ENCODE assay signal across 1 cellular context in genomic region chr6:33356295-33356694, GRCh38.
TF ChIP-seq lines count a peak whose summit lies in the region.

No MANE protein-coding gene starts in this region.

TF ChIP-seq in H1, 55 proteins besides CTCF, POLR2A, EP300 and RAD21:
- TF ChIP-seq SIX5 (IDR thresholded peaks at IDR 0.05; ENCODE audit: low read depth, low read length) (no peak), SP2 (IDR thresholded peaks at IDR 0.05; ENCODE audit: low read length) (no peak), USF2 (IDR thresholded peaks at IDR 0.05; ENCODE audit: low read length) (no peak), CHD7 (IDR thresholded peaks at IDR 0.05; ENCODE audit: insufficient replicate concordance, low read length) (no peak), EGR1 (IDR thresholded peaks at IDR 0.05; ENCODE audit: borderline replicate concordance, low read depth, low read length) (no peak), HDAC6 (IDR thresholded peaks at IDR 0.05; ENCODE audit: low read depth, low read length) (no peak), NRF1 (IDR thresholded peaks at IDR 0.05; ENCODE audit: low read depth, low read length) (no peak), RXRA (IDR thresholded peaks at IDR 0.05; ENCODE audit: insufficient read depth, low read depth, low read length) (no peak), SP4 (IDR thresholded peaks at IDR 0.05; ENCODE audit: low read length) (no peak), HDAC2 (IDR thresholded peaks at IDR 0.05; ENCODE audit: borderline replicate concordance in 1 of 2, low read depth in 2 of 2, low read length in 2 of 2) (no peak), KDM4A (IDR thresholded peaks at IDR 0.05; ENCODE audit: low read depth, low read length, severe bottlenecking) (no peak), JUN (IDR thresholded peaks at IDR 0.05; ENCODE audit: low read depth, low read length) (no peak), GTF2F1 (IDR thresholded peaks at IDR 0.05; ENCODE audit: borderline replicate concordance, low read depth, low read length) (no peak), SIN3A (conservative IDR thresholded peaks at IDR 0.05 in 1 of 2, IDR thresholded peaks at IDR 0.05 in 1 of 2; ENCODE audit: low read depth in 1 of 2, low read length in 2 of 2) (no peak), BCL11A (IDR thresholded peaks at IDR 0.05; ENCODE audit: low read depth in 2 of 2, low read length in 2 of 2) (no peak), SIRT6 (IDR thresholded peaks at IDR 0.05; ENCODE audit: low read length) (no peak)
